In genomic region chr6:35544748-35545361, GRCh38 we compare ENCODE assay signal across 25 cellular contexts. TPM values are rescaled to one million over a fixed set of nuclear protein-coding genes. Genes with fewer than 3 reads are reported as not detected.
DNase-seq lines count a peak whose midpoint lies in the region; ATAC-seq and TF ChIP-seq lines count a peak whose summit lies in the region.
"Had no signal": no experiment of that assay in that cellular context is flagged by ENCODE, and none has a peak within 500 bp of the region (broad histone marks: within the 10 kb centered on the region; RNA-seq: fewer than 3 reads in every experiment).

No MANE protein-coding gene starts in this region.

- H4K5ac ChIP-seq in H9 (ENCODE audit: insufficient read length, low read depth, low read length), result no peak overlapping the region

- peaks cover 0 to under 1% of the 10 kb centered on the region in 2 experiments; a peak in 2 of 5 replicates for H3K9me3 Mint-ChIP-seq in H9
- H3K9me3 Mint-ChIP-seq: effector memory CD8-positive, alpha-beta T cell; neural crest cell had no signal

- no peak overlapping the region for H2BK12ac ChIP-seq in H9 (ENCODE audit: insufficient read length, low read depth, low read length)

- TF ChIP-seq CTCF in H9 (conservative IDR thresholded peaks at IDR 0.05), result no peak
- no peak for TF ChIP-seq CTCF in epithelial cell of esophagus (IDR thresholded peaks at IDR 0.05; ENCODE audit: insufficient read depth, low read depth, low read length, missing control alignments)
- TF ChIP-seq CTCF in spleen (IDR thresholded peaks at IDR 0.05 in 8 of 11, conservative IDR thresholded peaks at IDR 0.05 in 3 of 11), result no peak

- H3K27me3 ChIP-seq in H9 (ENCODE audit: insufficient read depth, low read length), result no peaks in the 10 kb centered on the region
- no peaks in the 10 kb centered on the region for H3K27me3 ChIP-seq in spleen (replicated peaks in 1 of 7)
- H3K27me3 ChIP-seq in right cardiac atrium (ENCODE audit: control insufficient read depth, insufficient read depth), result no peaks in the 10 kb centered on the region

- H2BK15ac ChIP-seq in H9 (ENCODE audit: low read depth, low read length), result no peak overlapping the region

- H3K14ac ChIP-seq in H9 (ENCODE audit: insufficient read depth, low read length), result no peak overlapping the region

- H3K4me3 Mint-ChIP-seq in H9, result no peak overlapping the region; a peak in 1 of 5 replicates
- H3K4me3 Mint-ChIP-seq: activated CD4-positive, alpha-beta T cell treated with anti-CD3 and anti-CD28 coated beads for 36 hours; activated naive CD8-positive, alpha-beta T cell; activated T-helper 1 cell treated with anti-CD3 and anti-CD28 coated beads, Interleukin-12 subunit alpha, Interleukin-12 subunit beta, Interleukin-2, Interleukin-4 antibody, amounts not matched to agents 30 ng/mL and 10 ng/mL and 1 ng/mL, durations not matched to agents 14 hours and 24 hours and 36 hours; CD4-positive, CD25-positive, alpha-beta regulatory T cell; effector memory CD8-positive, alpha-beta T cell; neural crest cell had no signal

- H3K9ac ChIP-seq in H9 (ENCODE audit: extremely low read depth, insufficient read length, low read length), result no peak overlapping the region

- H2AFZ ChIP-seq in H9 (ENCODE audit: low read length), result no peak overlapping the region

- no peaks in the 10 kb centered on the region for H3K9me3 ChIP-seq in H9 (ENCODE audit: control insufficient read depth, low read depth, low read length)
- H3K9me3 ChIP-seq in spleen, result peaks cover 0 to 25% (median 7%) of the 10 kb centered on the region in 8 donors
- no peaks in the 10 kb centered on the region for H3K9me3 ChIP-seq in right cardiac atrium (ENCODE audit: control insufficient read depth, low read length)
- H3K9me3 ChIP-seq: HAP-1, psoas muscle had no signal

- no peaks in the 10 kb centered on the region for H3K79me2 ChIP-seq in H9 (ENCODE audit: insufficient read depth, low read length)

- no peak overlapping the region for H2BK5ac ChIP-seq in H9 (ENCODE audit: insufficient read length, low read length)

- no CpG with 5 or more reads among the region's 13 CpGs for WGBS in H9 (ENCODE audit: extremely low coverage, insufficient read length, low lambda C conversion rate)
- 69 to 87% (median 80%) methylated on average over 13 of the region's 13 CpGs for WGBS in spleen, 5 donors
- WGBS in right cardiac atrium, result 63% methylated on average over 13 of the region's 13 CpGs

- H3K27ac ChIP-seq in H9 (ENCODE audit: insufficient read length, low read depth, low read length) (no peak overlapping the region), spleen (no peak overlapping the region), right cardiac atrium (ENCODE audit: low read length) (no peak overlapping the region)
- H3K27ac ChIP-seq: left ventricle myocardium inferior, psoas muscle had no signal

- no peak overlapping the region for H3K23ac ChIP-seq in H9 (ENCODE audit: insufficient read length, low read depth, low read length)

- no peaks in the 10 kb centered on the region; the same call in none of the 2 replicates for H3K27me3 Mint-ChIP-seq in H9 (ENCODE audit: low read depth)
- H3K27me3 Mint-ChIP-seq: activated CD4-positive, alpha-beta T cell treated with anti-CD3 and anti-CD28 coated beads for 36 hours; activated naive CD8-positive, alpha-beta T cell; effector memory CD8-positive, alpha-beta T cell; IgD-negative memory B cell had no signal

- H3K4me3 ChIP-seq in epithelial cell of esophagus (ENCODE audit: low read length) (no peak overlapping the region), spleen (no peak overlapping the region), right cardiac atrium (ENCODE audit: low read length) (no peak overlapping the region)
- H3K4me3 ChIP-seq: HAP-1, left ventricle myocardium inferior, psoas muscle had no signal

- H3K56ac ChIP-seq in H9 (ENCODE audit: insufficient read length, low read depth, low read length), result no peak overlapping the region

- peak overlapping the region in 1 of 3 experiments; percentile 58; a peak in 2 of 7 replicates for H3K27ac Mint-ChIP-seq in H9
- H3K27ac Mint-ChIP-seq: activated CD4-positive, alpha-beta T cell treated with anti-CD3 and anti-CD28 coated beads for 36 hours; activated naive CD8-positive, alpha-beta T cell; activated T-helper 1 cell treated with anti-CD3 and anti-CD28 coated beads, Interleukin-12 subunit alpha, Interleukin-12 subunit beta, Interleukin-2, Interleukin-4 antibody, amounts not matched to agents 30 ng/mL and 10 ng/mL and 1 ng/mL, durations not matched to agents 14 hours and 24 hours and 36 hours; CD4-positive, CD25-positive, alpha-beta regulatory T cell; effector memory CD8-positive, alpha-beta T cell; IgD-negative memory B cell had no signal

- H2AK5ac ChIP-seq in H9 (ENCODE audit: insufficient read length, low read length), result no peak overlapping the region

- no peak for TF ChIP-seq POLR2A in spleen (IDR thresholded peaks at IDR 0.05)
- TF ChIP-seq POLR2A in erythroblast (IDR thresholded peaks at IDR 0.05; ENCODE audit: low read length), result no peak

- H3K4me1 ChIP-seq in H9 (ENCODE audit: insufficient read depth, low read length) (no peaks in the 10 kb centered on the region; the same call in 1 of the 2 replicates), spleen (no peaks in the 10 kb centered on the region), right cardiac atrium (ENCODE audit: control insufficient read depth, insufficient read depth, low read length) (no peaks in the 10 kb centered on the region)
- H3K4me1 ChIP-seq: HAP-1, left ventricle myocardium inferior, psoas muscle had no signal

- DNase-seq in H9, result peak; percentile 51
- DNase-seq in OCI-M1 (lab: John Stamatoyannopoulos, UW), result peak; percentile 43
- DNase-seq in epithelial cell of esophagus (ENCODE audit: low read depth), result peak; percentile 79
- DNase-seq in spleen, result peak; percentile 24
- no peak for DNase-seq in erythroblast (lab: John Stamatoyannopoulos, UW)
- DNase-seq in activated CD4-positive, CD25-positive, alpha-beta regulatory T cell (lab: John Stamatoyannopoulos, UW), result no peak
- no peak for DNase-seq in right cardiac atrium
- DNase-seq: activated CD4-positive, alpha-beta T cell treated with anti-CD3 and anti-CD28 coated beads for 36 hours; CD4-positive, CD25-positive, alpha-beta regulatory T cell; effector memory CD8-positive, alpha-beta T cell; left ventricle myocardium inferior; NCI-H187 treated with DMSO at 0.1 percent for 48 hours; NCI-H345; NK-92 treated with Interleukin-12 subunit alpha and Interleukin-12 subunit beta, amount 100 ng/mL, for 24 hours; psoas muscle; stimulated activated naive CD4-positive, alpha-beta T cell treated with Interleukin-2 at 50 U/mL for 16 hours; T-helper 9 cell had no signal

- intact Hi-C loops in spleen (cut with DNase I; ENCODE audit: low total_unique reads), result no loop called here
- intact Hi-C loops in right cardiac atrium (cut with DNase I), result no loop called here

- H3K23me2 ChIP-seq in H9 (ENCODE audit: insufficient read length, low read depth, low read length, poor library complexity, severe bottlenecking), result peaks cover 3% of the 10 kb centered on the region

- no peak overlapping the region for H3K4ac ChIP-seq in H9 (ENCODE audit: low read depth, low read length)

- no peak overlapping the region for H4K91ac ChIP-seq in H9 (ENCODE audit: insufficient read length, low read depth, low read length)

- H3K4me1 Mint-ChIP-seq in H9, result peaks cover 19 to 27% of the 10 kb centered on the region in 2 experiments
- H3K4me1 Mint-ChIP-seq: neural crest cell had no signal

- no peak overlapping the region for H4K8ac ChIP-seq in H9 (replicated peaks; ENCODE audit: insufficient read length, low read depth, low read length)

- no peaks in the 10 kb centered on the region for H3K79me1 ChIP-seq in H9 (ENCODE audit: insufficient read depth, low read depth, low read length, poor library complexity, severe bottlenecking)

- H3K18ac ChIP-seq in H9 (ENCODE audit: insufficient read length, low read depth, low read length), result peak overlapping the region; percentile 29

- H2BK120ac ChIP-seq in H9 (ENCODE audit: low read depth, low read length, poor library complexity, severe bottlenecking), result no peak overlapping the region

- no peak for ATAC-seq in right cardiac atrium
- ATAC-seq: activated CD4-positive, alpha-beta T cell treated with anti-CD3 and anti-CD28 coated beads for 36 hours; effector memory CD8-positive, alpha-beta T cell; psoas muscle; SK-N-SH treated with all-trans-retinoic acid at 6 μM for 48 hours had no signal

- no peak overlapping the region for H3K4me2 ChIP-seq in H9 (ENCODE audit: insufficient read depth, insufficient read length, low read length)

- H3K36me3 Mint-ChIP-seq in H9 (ENCODE audit: insufficient read depth in 1 of 3, low read depth in 3 of 3), result no peaks in the 10 kb centered on the region
- H3K36me3 Mint-ChIP-seq: CD4-positive, CD25-positive, alpha-beta regulatory T cell; IgD-negative memory B cell had no signal

- no peaks in the 10 kb centered on the region for H4K20me1 ChIP-seq in H9 (ENCODE audit: control insufficient read depth, insufficient read depth, insufficient read length)

- H2BK20ac ChIP-seq in H9 (ENCODE audit: low read depth, low read length, poor library complexity, severe bottlenecking), result no peak overlapping the region

- no peaks in the 10 kb centered on the region for H3K36me3 ChIP-seq in spleen
- H3K36me3 ChIP-seq: HAP-1, left ventricle myocardium inferior had no signal

- H3T11ph ChIP-seq in H9 (ENCODE audit: low read length), result no peak overlapping the region

RNA-seq across cellular contexts. Expression of gene TULP1, which starts 32.2 kb away (rescaled TPM):
- 0.29 TPM in 1 of 2 replicates, not detected in the other for total RNA-seq in H9 (2021)
- not detected for total RNA-seq in spleen
- polyA plus RNA-seq in spleen, result under 1 TPM; 0.03 to 0.09 (median 0.04) TPM
- total RNA-seq in right cardiac atrium, result under 1 TPM in 2 of 4 donors, not detected in 2; 0.29 to 0.54 TPM
- 0.34 TPM for polyA plus RNA-seq in right cardiac atrium
- total RNA-seq: activated CD4-positive, alpha-beta T cell treated with anti-CD3 and anti-CD28 coated beads for 36 hours; activated T-helper 1 cell treated with anti-CD3 and anti-CD28 coated beads, Interleukin-12 subunit alpha, Interleukin-12 subunit beta, Interleukin-2, Interleukin-4 antibody, amounts not matched to agents 30 ng/mL and 10 ng/mL and 1 ng/mL, durations not matched to agents 14 hours and 24 hours and 36 hours; CD4-positive, CD25-positive, alpha-beta regulatory T cell; fibroblast of lung; left ventricle myocardium inferior; mucosa of gallbladder; neural crest cell; psoas muscle had no signal
- polyA plus RNA-seq: CD4-positive, CD25-positive, alpha-beta regulatory T cell; fibroblast of lung; IgD-negative memory B cell had no signal

RNA-seq across cellular contexts. Expression of gene TEAD3, which starts 48.0 kb away (rescaled TPM):
- total RNA-seq in H9 (2021) (24.3 and 27.0 TPM in 2 replicates), spleen (10 to 100 TPM in 3 of 7 donors, 1 to 10 TPM in 4; 2.8 to 15.2 (median 9.3) TPM), right cardiac atrium (10 to 100 TPM; 27.0 to 50.1 (median 38.2) TPM)
- polyA plus RNA-seq in spleen (1 to 10 TPM; 2.5 to 4.4 (median 2.9) TPM), right cardiac atrium (27.1 TPM)
- total RNA-seq: CD4-positive, CD25-positive, alpha-beta regulatory T cell had no signal
- polyA plus RNA-seq: IgD-negative memory B cell had no signal

Comparison
In these comparisons a context has a peak if more than half of its experiments do, and no peak if none do; other contexts are left out.
1. DNase-seq: peak in H9 (single experiment), OCI-M1 (single experiment), epithelial cell of esophagus (single experiment) and spleen (single experiment); none in erythroblast (0 of 2), activated CD4-positive, CD25-positive, alpha-beta regulatory T cell (0 of 4) and right cardiac atrium (0 of 3).